ENCODE assay signal across 8 cellular contexts in genomic region chr19:46860846-46861690, GRCh38. TPM values are rescaled to one million over a fixed set of nuclear protein-coding genes. Genes with fewer than 3 reads are reported as not detected.
A peak's percentile ranks its signal among the peaks of the same experiment; 100 is the strongest.
DNase-seq lines count a peak whose midpoint lies in the region; ATAC-seq, FAIRE-seq and TF ChIP-seq lines count a peak whose summit lies in the region.

Gene ARHGAP35 (plus strand): TSS chr19:46860997. CDS start chr19:46918676, 57,679 bp downstream.

- H3K9me3 ChIP-seq in kidney (ENCODE audit: control insufficient read depth in 1 of 2, low read length in 2 of 2): no peaks in the 10 kb centered on the region

- intact Hi-C loops in kidney (cut with DNase I): loop anchor here (5.0 kb wide), 1 partner anchor 126 kb away; no protein-coding TSS in a partner anchor

- H3K36me3 ChIP-seq in kidney (ENCODE audit: control insufficient read depth in 1 of 2, insufficient read depth in 2 of 2, low read length in 2 of 2): no peaks in the 10 kb centered on the region

- peaks cover 21 to 24% of the 10 kb centered on the region in 2 donors for H3K4me1 ChIP-seq in kidney (ENCODE audit: control insufficient read depth in 1 of 2, insufficient read depth in 1 of 2, low read depth in 1 of 2, low read length in 2 of 2)

- peak within 1 kb of the TSS; percentile 97 for H3K27ac ChIP-seq in caudate nucleus (ENCODE audit: low read depth, low read length)
- peak within 1 kb of the TSS; percentile 93 to 96 for H3K27ac ChIP-seq in kidney (ENCODE audit: low read depth in 2 of 2, low read length in 2 of 2)

- H3K4me3 ChIP-seq in GM12865 (ENCODE audit: low read depth, low read length) (peak within 1 kb of the TSS; percentile 83), kidney (ENCODE audit: low read length in 2 of 2) (peak within 1 kb of the TSS; percentile 64 to 94)

- FAIRE-seq in kidney (lab: Jason Lieb, UNC): no peak

- TF ChIP-seq CTCF in GM12865 (IDR thresholded peaks at IDR 0.05; ENCODE audit: insufficient read depth, low read depth, low read length, missing control alignments) (no peak), kidney (IDR thresholded peaks at IDR 0.05; ENCODE audit: borderline replicate concordance, extremely low read depth, insufficient read depth) (no peak)

- ATAC-seq in HG02943 (IDR thresholded peaks at IDR 0.05; ENCODE audit: low read depth, unreplicated experiment): peak; percentile 5
- ATAC-seq in GM18909 (IDR thresholded peaks at IDR 0.05; ENCODE audit: poor library complexity, unreplicated experiment): no peak
- no peak for ATAC-seq in GM21367 (IDR thresholded peaks at IDR 0.05; ENCODE audit: unreplicated experiment)

- DNase-seq in GM12865 (ENCODE audit: low read depth): peak; percentile 22
- peak; percentile 41 for DNase-seq in SW480 (ENCODE audit: low spot score)
- peak in 24 of 61 donors; percentile 25 to 95 (median 82) for DNase-seq in caudate nucleus (lab: John Stamatoyannopoulos, UW)
- DNase-seq in kidney: peak; percentile 88
- peak; percentile 19 for DNase-seq in stimulated activated CD4-positive, alpha-beta T cell treated with anti-CD3 and anti-CD28 coated beads, Interleukin-4, amount 100 ng/mL, for 1 hour

- H3K9ac ChIP-seq in kidney (ENCODE audit: low read length in 2 of 2): peak within 1 kb of the TSS; percentile 2 to 78

RNA-seq across cellular contexts. Expression of gene ARHGAP35, which starts in this region (rescaled TPM):
- 53.6 TPM for total RNA-seq in kidney
- 14.0 TPM for polyA plus RNA-seq in kidney (ENCODE audit: insufficient read depth, low read depth, low replicate concordance)
